In genomic region chr7:50317221-50317678, GRCh38 we compare ENCODE assay signal across 8 cellular contexts. TPM values are rescaled to one million over a fixed set of nuclear protein-coding genes. Genes with fewer than 3 reads are reported as not detected.
DNase-seq lines count a peak whose midpoint lies in the region; ATAC-seq and TF ChIP-seq lines count a peak whose summit lies in the region.

No MANE protein-coding gene starts in this region.

- H3K27ac ChIP-seq in smooth muscle cell (ENCODE audit: low read depth) (no peak overlapping the region), testis (no peak overlapping the region)

- DNase-seq in effector memory CD8-positive, alpha-beta T cell = no peak
- DNase-seq in smooth muscle cell (lab: John Stamatoyannopoulos, UW; ENCODE audit: unreplicated experiment) (no peak), testis (no peak), NCI-H2107 treated with DMSO at 0.1 percent for 48 hours (lab: John Stamatoyannopoulos, UW; ENCODE audit: unreplicated experiment) (no peak), LoVo (ENCODE audit: low spot score) (no peak)

- TF ChIP-seq POLR2A in testis (IDR thresholded peaks at IDR 0.05) = no peak

- no peak overlapping the region for H2AFZ ChIP-seq in smooth muscle cell (ENCODE audit: low read depth)

- H3K36me3 Mint-ChIP-seq in effector memory CD8-positive, alpha-beta T cell (ENCODE audit: insufficient read depth) = peaks cover 81% of the 10 kb centered on the region

- WGBS in smooth muscle cell (ENCODE audit: low lambda C conversion rate) = 89% methylated on average over 7 of the region's 7 CpGs
- 88 to 91% methylated on average over 7 of the region's 7 CpGs for WGBS in testis, 2 donors

- H3K79me2 ChIP-seq in smooth muscle cell (ENCODE audit: low read depth) = no peaks in the 10 kb centered on the region

- H3K4me3 Mint-ChIP-seq in effector memory CD8-positive, alpha-beta T cell = peak overlapping the region; percentile 93 to 96

- peaks cover 16% of the 10 kb centered on the region for H3K27me3 ChIP-seq in smooth muscle cell (ENCODE audit: low read depth)
- no peaks in the 10 kb centered on the region for H3K27me3 ChIP-seq in testis

- intact Hi-C loops in testis (cut with DNase I; ENCODE audit: low total_unique reads) = no loop called here

- H4K20me1 ChIP-seq in smooth muscle cell (ENCODE audit: low read depth) = no peaks in the 10 kb centered on the region

- H3K36me3 ChIP-seq in smooth muscle cell (ENCODE audit: low read depth) (no peaks in the 10 kb centered on the region), testis (ENCODE audit: low read depth, missing control alignments) (no peaks in the 10 kb centered on the region)

- H3K4me3 ChIP-seq in smooth muscle cell (no peak overlapping the region), testis (no peak overlapping the region)

- peak overlapping the region; percentile 93 to 95 for H3K27ac Mint-ChIP-seq in effector memory CD8-positive, alpha-beta T cell

- no peak for TF ChIP-seq CTCF in smooth muscle cell (IDR thresholded peaks at IDR 0.05; ENCODE audit: borderline replicate concordance, insufficient read depth, poor library complexity, severe bottlenecking)
- no peak for TF ChIP-seq CTCF in testis (IDR thresholded peaks at IDR 0.05)

- peaks cover 86 to 95% of the 10 kb centered on the region in 2 donors for H3K4me1 Mint-ChIP-seq in effector memory CD8-positive, alpha-beta T cell (ENCODE audit: low read depth in 2 of 2)

- H3K9ac ChIP-seq in smooth muscle cell (ENCODE audit: low read depth) = no peak overlapping the region

- H3K4me2 ChIP-seq in smooth muscle cell = no peak overlapping the region

- H3K9me3 Mint-ChIP-seq in effector memory CD8-positive, alpha-beta T cell = no peaks in the 10 kb centered on the region

- H3K9me3 ChIP-seq in smooth muscle cell (replicated peaks; ENCODE audit: low read depth) (no peaks in the 10 kb centered on the region), testis (no peaks in the 10 kb centered on the region)

- H3K4me1 ChIP-seq in smooth muscle cell (ENCODE audit: low read depth) (no peaks in the 10 kb centered on the region), testis (no peaks in the 10 kb centered on the region)

- H3K27me3 Mint-ChIP-seq in effector memory CD8-positive, alpha-beta T cell = no peaks in the 10 kb centered on the region

- ATAC-seq in GM18502 (IDR thresholded peaks at IDR 0.05; ENCODE audit: poor library complexity, unreplicated experiment) = peak; percentile 75
- ATAC-seq in GM21576 (IDR thresholded peaks at IDR 0.05; ENCODE audit: unreplicated experiment) = peak; percentile 67
- peak; percentile 61 for ATAC-seq in HG03565 (IDR thresholded peaks at IDR 0.05; ENCODE audit: unreplicated experiment)
- peak; percentile 79 for ATAC-seq in effector memory CD8-positive, alpha-beta T cell (replicated peaks)

- H3F3A ChIP-seq in smooth muscle cell (ENCODE audit: low read depth) = no peaks in the 10 kb centered on the region

RNA-seq across cellular contexts. Expression of gene IKZF1, which starts 12.7 kb away (rescaled TPM):
- total RNA-seq in smooth muscle cell (not detected in 2 replicates), testis (10 to 100 TPM in 1 of 2 donors, 1 to 10 TPM in 1; 9.9 to 10.4 TPM)
- polyA plus RNA-seq in smooth muscle cell (not detected in 2 replicates), testis (ENCODE audit: insufficient read depth, low read depth, low replicate concordance) (4.2 TPM)

Comparison
In these comparisons a context has a peak if more than half of its experiments do, and no peak if none do; other contexts are left out.
1. RNA of gene IKZF1, which starts 12.7 kb away (total RNA-seq): 9.9 to 10.4 TPM in testis; not detected in smooth muscle cell; every median in the first group is over 10 times any median in the second.
2. Peak in every context shown above with its lines, with median percentiles within 50 percentile points of each other: ATAC-seq.